8 cellular contexts compared by ENCODE assay signal in the genomic region with DNA sequence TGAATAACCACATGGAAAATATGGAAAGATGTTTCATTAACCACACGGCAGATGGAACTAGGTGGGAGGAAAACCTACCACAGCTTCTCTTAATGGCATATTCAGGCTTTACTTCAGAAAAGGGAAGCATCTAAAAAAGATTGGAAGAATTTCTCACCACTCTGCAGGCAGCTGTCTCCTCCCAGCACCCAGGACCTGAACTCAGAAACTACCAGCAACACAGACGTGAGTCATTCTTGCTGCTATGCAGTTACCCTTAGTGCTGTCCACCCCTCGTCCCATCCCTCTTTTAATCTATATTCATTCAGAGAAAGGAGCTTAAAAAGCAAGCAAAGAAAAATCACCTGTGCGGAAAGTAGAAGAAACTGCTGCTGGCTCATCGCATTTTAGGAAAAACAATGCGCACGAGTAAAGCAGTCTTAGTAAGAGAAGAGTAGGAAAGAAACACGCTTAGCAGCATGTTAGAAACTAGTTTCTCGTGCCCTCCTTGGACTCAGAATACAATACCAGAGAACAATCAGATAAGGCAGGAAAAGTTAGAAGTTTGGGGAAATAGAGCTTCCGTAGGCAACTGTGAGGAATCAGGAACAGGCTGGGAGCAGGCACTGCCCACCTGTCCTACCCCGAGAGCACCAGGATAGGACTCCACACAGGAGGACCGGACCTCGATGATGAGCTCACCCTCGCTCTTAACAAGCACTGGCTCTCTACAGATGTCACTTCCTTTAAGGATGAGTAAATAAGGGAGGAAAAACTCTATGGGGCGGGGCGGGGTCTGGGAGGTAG. TPM values are rescaled to one million over a fixed set of nuclear protein-coding genes. Genes with fewer than 3 reads are reported as not detected.
DNase-seq lines count a peak whose midpoint lies in the region; ATAC-seq, FAIRE-seq and TF ChIP-seq lines count a peak whose summit lies in the region.

No MANE protein-coding gene starts in this region.

- peaks cover 57% of the 10 kb centered on the region for H3K4me1 Mint-ChIP-seq in stimulated activated memory B cell treated with anti-CD40 and anti-IgM and Interleukin-4, amounts not matched to agents 10 μg/mL and 1 μg/mL and 100 μg/mL, for 72 hours

- peak overlapping the region; percentile 74 for H3K4me3 Mint-ChIP-seq in stimulated activated memory B cell treated with anti-CD40 and anti-IgM and Interleukin-4, amounts not matched to agents 10 μg/mL and 1 μg/mL and 100 μg/mL, for 72 hours

- peaks cover 4% of the 10 kb centered on the region for H3K9me3 Mint-ChIP-seq in stimulated activated memory B cell treated with anti-CD40 and anti-IgM and Interleukin-4, amounts not matched to agents 10 μg/mL and 1 μg/mL and 100 μg/mL, for 72 hours

- no peaks in the 10 kb centered on the region for H3K79me2 ChIP-seq in K562 (ENCODE audit: control insufficient read depth, insufficient read depth, low read length)

- peak overlapping the region; percentile 90 for H3K27ac Mint-ChIP-seq in stimulated activated memory B cell treated with anti-CD40 and anti-IgM and Interleukin-4, amounts not matched to agents 10 μg/mL and 1 μg/mL and 100 μg/mL, for 72 hours

- TF ChIP-seq CTCF in K562 (IDR thresholded peaks at IDR 0.05 in 2 of 3, conservative IDR thresholded peaks at IDR 0.05 in 1 of 3; ENCODE audit: insufficient read depth in 2 of 3, low read depth in 1 of 3, low read length in 3 of 3) (no peak), GM10248 (IDR thresholded peaks at IDR 0.05; ENCODE audit: control extremely low read depth, extremely low read depth, low read depth, missing control alignments) (no peak)

- POLR2A ChIA-PET in K562 (lab: Yijun Ruan, JAX) (interaction anchor here (0.7 to 1.5 kb wide), 3 partner anchors 17 to 281 kb away, joined by 3 read pairs; no protein-coding TSS in a partner anchor), GM10248 (lab: Yijun Ruan, JAX) (interaction anchor here (0.5 to 4.0 kb wide), 10 partner anchors 15 to 119 kb away, joined by 3 to 16 read pairs (median 4); no protein-coding TSS in a partner anchor)

- no peaks in the 10 kb centered on the region for H3K9me3 ChIP-seq in K562 (replicated peaks; ENCODE audit: control insufficient read depth, insufficient read depth, low read depth, low read length)

- H3K9me1 ChIP-seq in K562 (ENCODE audit: control insufficient read depth, insufficient read depth, low read length): no peaks in the 10 kb centered on the region

- 34% methylated on average over 16 of the region's 16 CpGs for WGBS in K562 (ENCODE audit: insufficient coverage, low coverage, missing lambda C conversion rate)

- TF ChIP-seq RAD21 in K562 (CRISPR knock-in tag; conservative IDR thresholded peaks at IDR 0.05 in 1 of 2, IDR thresholded peaks at IDR 0.05 in 1 of 2): no peak

- peaks cover 0 to 31% of the 10 kb centered on the region in 2 experiments; a peak in 3 of 5 replicates for H3K4me1 ChIP-seq in K562 (replicated peaks in 1 of 2; ENCODE audit: control insufficient read depth in 2 of 2, insufficient read depth in 2 of 2, low read length in 2 of 2)

- no peaks in the 10 kb centered on the region for H3K27me3 ChIP-seq in K562 (ENCODE audit: control insufficient read depth in 2 of 2, insufficient read depth in 2 of 2, low read length in 2 of 2)

- peaks cover 9% of the 10 kb centered on the region for H3K36me3 Mint-ChIP-seq in stimulated activated memory B cell treated with anti-CD40 and anti-IgM and Interleukin-4, amounts not matched to agents 10 μg/mL and 1 μg/mL and 100 μg/mL, for 72 hours

- DNase-seq in AML-193 (lab: John Stamatoyannopoulos, UW) (peak; percentile 36 to 37), NCI-H226 (peak; percentile 42), K562 (ENCODE audit: extremely low read depth in 1 of 4, low spot score in 3 of 4) (peak; percentile 31 to 64 (median 46)), GM10248 (ENCODE audit: extremely low spot score) (no peak), pons (ENCODE audit: low spot score) (no peak)

- peak overlapping the region; percentile 74 for H3K4me2 ChIP-seq in K562 (ENCODE audit: insufficient read depth, low read length)

- FAIRE-seq in K562 (lab: Jason Lieb, UNC): peak; percentile 86

- peak; percentile 49; the same call in 1 of the 2 replicates for TF ChIP-seq POLR2A in K562 (conservative IDR thresholded peaks at IDR 0.05)

- ATAC-seq in GM19023 (IDR thresholded peaks at IDR 0.05; ENCODE audit: unreplicated experiment): peak; percentile 33
- peak; percentile 73 for ATAC-seq in K562
- ATAC-seq in stimulated activated memory B cell treated with anti-CD40 and anti-IgM and Interleukin-4, amounts not matched to agents 10 μg/mL and 1 μg/mL and 100 μg/mL, for 72 hours: no peak
- no peak for ATAC-seq in HG02759 (IDR thresholded peaks at IDR 0.05; ENCODE audit: unreplicated experiment)

- CTCF ChIA-PET in K562 (lab: Yijun Ruan, JAX; ENCODE audit: low intra/inter-chr PET ratio): interaction anchor here (3.6 kb wide), 1 partner anchor 273 kb away, joined by 31 read pairs; no protein-coding TSS in a partner anchor
- CTCF ChIA-PET in GM10248 (lab: Yijun Ruan, JAX): interaction anchor here (0.7 to 9.5 kb wide), 25 partner anchors 8 to 370 kb away, joined by 3 to 168 read pairs (median 8); no protein-coding TSS in a partner anchor

- no peaks in the 10 kb centered on the region for H3K36me3 ChIP-seq in K562 (ENCODE audit: control insufficient read depth, insufficient read depth, low read length)

- peak overlapping the region; percentile 10; the same call in 1 of the 2 replicates for H3K4me3 ChIP-seq in K562

- no TSS peak for BruUV-seq in K562 (replicated peaks; lab: Mats Ljungman, UMichigan)

- in situ Hi-C loops in K562 (cut with MboI): loop anchor here (5.0 kb wide), 1 partner anchor 272 kb away; no protein-coding TSS in a partner anchor

- peak overlapping the region; percentile 90 for H2AFZ ChIP-seq in K562 (ENCODE audit: low read depth, low read length)

- TF ChIP-seq EP300 in K562 (IDR thresholded peaks at IDR 0.05; ENCODE audit: low read length): no peak

- no peaks in the 10 kb centered on the region for H4K20me1 ChIP-seq in K562 (replicated peaks; ENCODE audit: control insufficient read depth, insufficient read depth, low read length)

- H3K27ac ChIP-seq in K562 (ENCODE audit: extremely low read depth, low read depth, low read length): peak overlapping the region; percentile 51

- H3K27me3 Mint-ChIP-seq in stimulated activated memory B cell treated with anti-CD40 and anti-IgM and Interleukin-4, amounts not matched to agents 10 μg/mL and 1 μg/mL and 100 μg/mL, for 72 hours: no peaks in the 10 kb centered on the region

- peak overlapping the region; percentile 36 to 65; a peak in 3 of 4 replicates for H3K9ac ChIP-seq in K562 (ENCODE audit: insufficient read depth in 1 of 2, low read depth in 2 of 2, low read length in 2 of 2)

- intact Hi-C loops in K562 (cut with micrococcal nuclease): loop anchor here (2.0 to 10.0 kb wide), 3 partner anchors 82 to 469 kb away; a partner anchor contains a TSS

TF ChIP-seq in K562, 482 proteins besides CTCF, POLR2A, EP300 and RAD21 (continues in another document):
- TF ChIP-seq NFIX (CRISPR knock-in tag; IDR thresholded peaks at IDR 0.05; ENCODE audit: low read depth): no peak
- TF ChIP-seq KLF16 (IDR thresholded peaks at IDR 0.05): no peak

RNA-seq across cellular contexts. Expression of a gene that starts 48.1 kb away (rescaled TPM):
- not detected in 2 replicates for total RNA-seq in K562 (2011; cell fraction: chromatin; rRNA removed; ENCODE audit: low replicate concordance)
- not detected in 2 replicates for total RNA-seq in K562 (2011; cell fraction: nucleolus; rRNA removed)
- not detected in 2 replicates for total RNA-seq in K562 (2011; cell fraction: nucleoplasm; rRNA removed)
- total RNA-seq in K562 (2014; rRNA removed) (not detected in 2 replicates), K562 (2014; rRNA removed; fragmentation: Illumina TruSeq; extraction: Trizol) (not detected in 2 replicates), K562 (2015; rRNA removed; fragmentation: Illumina TruSeq; extraction: Trizol) (0.29 TPM in 1 of 2 replicates, not detected in the other), K562 (2021) (not detected in 2 replicates)
- polyA plus RNA-seq in K562 (2011; rRNA removed) (not detected in 2 replicates), K562 (2014; fragmentation: Illumina TruSeq; extraction: Trizol) (not detected in 2 replicates), K562 (2014; fragmentation: Nextera tagmentation; extraction: Ambion mirVana) (not detected), K562 (2014; rRNA removed) (not detected in 2 replicates)
- polyA plus RNA-seq in K562 (2011; cell fraction: cytosol; rRNA removed): not detected in 2 replicates
- not detected in 2 replicates for polyA plus RNA-seq in K562 (2011; cell fraction: nucleus; rRNA removed)
- 0.36 TPM in 1 of 2 replicates, not detected in the other for polyA plus RNA-seq in K562 (2012)
- polyA minus RNA-seq in K562 (2011; rRNA and poly(A)+ RNA removed): not detected in 2 replicates
- polyA minus RNA-seq in K562 (2011; cell fraction: cytosol; rRNA and poly(A)+ RNA removed): not detected in 2 replicates
- polyA minus RNA-seq in K562 (2011; cell fraction: nucleus; rRNA and poly(A)+ RNA removed): not detected in 2 replicates

Comparison
In these comparisons a context has a peak if more than half of its experiments do, and no peak if none do; other contexts are left out.
1. DNase-seq: peak in AML-193 (2 of 2), NCI-H226 (single experiment) and K562 (4 of 4); none in GM10248 (single experiment) and pons (single experiment).
2. ATAC-seq: peak in GM19023 (single experiment) and K562 (single experiment); none in stimulated activated memory B cell treated with anti-CD40 and anti-IgM and Interleukin-4, amounts not matched to agents 10 μg/mL and 1 μg/mL and 100 μg/mL, for 72 hours (single experiment) and HG02759 (single experiment).